ENCODE assay signal across 17 cellular contexts in genomic region chr3:49273825-49274532, GRCh38. TPM values are rescaled to one million over a fixed set of nuclear protein-coding genes. Genes with fewer than 3 reads are reported as not detected.
DNase-seq lines count a peak whose midpoint lies in the region; ATAC-seq and TF ChIP-seq lines count a peak whose summit lies in the region.
"Had no signal": no experiment of that assay in that cellular context is flagged by ENCODE, and none has a peak within 500 bp of the region (broad histone marks: within the 10 kb centered on the region; RNA-seq: fewer than 3 reads in every experiment).

No MANE protein-coding gene starts in this region.

- CTCF ChIA-PET in activated CD8-positive, alpha-beta T cell treated with anti-CD3 and anti-CD28 coated beads for 36 hours (lab: Charles Lee) = interaction anchor here (0.8 kb wide), 1 partner anchor 102 kb away, joined by 4 read pairs; the partner anchor contains the start of gene KLHDC8B
- CTCF ChIA-PET in activated CD8-positive, alpha-beta T cell treated with anti-CD3 and anti-CD28 coated beads, Interleukin-2, amount 10 ng/mL, durations not matched to agents 7 days and 5 days (lab: Charles Lee) = no interaction called here

- intact Hi-C loops in activated CD8-positive, alpha-beta T cell treated with anti-CD3 and anti-CD28 coated beads for 36 hours (cut with micrococcal nuclease) = no loop called here

- no peak overlapping the region for H3K4me3 Mint-ChIP-seq in activated CD8-positive, alpha-beta T cell treated with anti-CD3 and anti-CD28 coated beads for 36 hours
- no peak overlapping the region for H3K4me3 Mint-ChIP-seq in activated CD8-positive, alpha-beta T cell treated with anti-CD3 and anti-CD28 coated beads, Interleukin-2, amount 10 ng/mL, durations not matched to agents 7 days and 5 days
- no peak overlapping the region for H3K4me3 Mint-ChIP-seq in activated naive CD8-positive, alpha-beta T cell
- H3K4me3 Mint-ChIP-seq in T-helper 2 cell treated with Interferon-gamma antibody and Interleukin-4, amounts not matched to agents 5 μg/mL and 100 μg/mL, for 36 hours = no peak overlapping the region

- H3K9me2 ChIP-seq in Karpas-422 (replicated peaks; ENCODE audit: insufficient read depth, low read length) = no peaks in the 10 kb centered on the region

- H3K9me3 ChIP-seq in Karpas-422 (ENCODE audit: low read length) = no peaks in the 10 kb centered on the region
- no peaks in the 10 kb centered on the region for H3K9me3 ChIP-seq in gastroesophageal sphincter

- no peaks in the 10 kb centered on the region for H3K9me3 Mint-ChIP-seq in activated CD8-positive, alpha-beta T cell treated with anti-CD3 and anti-CD28 coated beads for 36 hours
- H3K9me3 Mint-ChIP-seq in activated CD8-positive, alpha-beta T cell treated with anti-CD3 and anti-CD28 coated beads, Interleukin-2, amount 10 ng/mL, durations not matched to agents 7 days and 5 days (ENCODE audit: insufficient read depth) = no peaks in the 10 kb centered on the region
- no peaks in the 10 kb centered on the region for H3K9me3 Mint-ChIP-seq in activated naive CD8-positive, alpha-beta T cell (ENCODE audit: low read depth)
- no peaks in the 10 kb centered on the region for H3K9me3 Mint-ChIP-seq in T-helper 2 cell treated with Interferon-gamma antibody and Interleukin-4, amounts not matched to agents 5 μg/mL and 100 μg/mL, for 36 hours

- H3K79me2 ChIP-seq in Karpas-422 (ENCODE audit: low read length) = no peaks in the 10 kb centered on the region; the same call in none of the 2 replicates

- H2AFZ ChIP-seq in Karpas-422 (ENCODE audit: low read length) = no peak overlapping the region
- H2AFZ ChIP-seq: GM23248 had no signal

- no peak overlapping the region for H3K4me2 ChIP-seq in Karpas-422 (ENCODE audit: low read depth, low read length, poor library complexity, severe bottlenecking)

- peaks cover 27% of the 10 kb centered on the region for H3K36me3 Mint-ChIP-seq in activated CD8-positive, alpha-beta T cell treated with anti-CD3 and anti-CD28 coated beads for 36 hours (ENCODE audit: low read depth)
- peaks cover 49% of the 10 kb centered on the region for H3K36me3 Mint-ChIP-seq in activated CD8-positive, alpha-beta T cell treated with anti-CD3 and anti-CD28 coated beads, Interleukin-2, amount 10 ng/mL, durations not matched to agents 7 days and 5 days (ENCODE audit: low read depth)
- peaks cover 4% of the 10 kb centered on the region for H3K36me3 Mint-ChIP-seq in activated naive CD8-positive, alpha-beta T cell
- H3K36me3 Mint-ChIP-seq in T-helper 2 cell treated with Interferon-gamma antibody and Interleukin-4, amounts not matched to agents 5 μg/mL and 100 μg/mL, for 36 hours (ENCODE audit: low read depth) = peaks cover 24% of the 10 kb centered on the region

- TF ChIP-seq POLR2A in gastroesophageal sphincter (IDR thresholded peaks at IDR 0.05) = no peak

- ATAC-seq in activated CD8-positive, alpha-beta T cell treated with anti-CD3 and anti-CD28 coated beads for 36 hours = peak; percentile 40
- ATAC-seq in activated CD8-positive, alpha-beta T cell treated with anti-CD3 and anti-CD28 coated beads, Interleukin-2, amount 10 ng/mL, durations not matched to agents 7 days and 5 days = no peak
- no peak for ATAC-seq in gastroesophageal sphincter
- ATAC-seq: HCT116 had no signal

- H3K9ac ChIP-seq in Karpas-422 (ENCODE audit: low read length) = no peak overlapping the region
- H3K9ac ChIP-seq: GM23248 had no signal

- no peak for TF ChIP-seq CTCF in activated CD8-positive, alpha-beta T cell treated with anti-CD3 and anti-CD28 coated beads for 36 hours (IDR thresholded peaks at IDR 0.05)
- TF ChIP-seq CTCF in gastroesophageal sphincter (IDR thresholded peaks at IDR 0.05) = no peak

- no peaks in the 10 kb centered on the region for H3K27me3 Mint-ChIP-seq in activated CD8-positive, alpha-beta T cell treated with anti-CD3 and anti-CD28 coated beads for 36 hours
- H3K27me3 Mint-ChIP-seq in activated CD8-positive, alpha-beta T cell treated with anti-CD3 and anti-CD28 coated beads, Interleukin-2, amount 10 ng/mL, durations not matched to agents 7 days and 5 days (ENCODE audit: low read depth) = no peaks in the 10 kb centered on the region
- no peaks in the 10 kb centered on the region for H3K27me3 Mint-ChIP-seq in activated naive CD8-positive, alpha-beta T cell
- no peaks in the 10 kb centered on the region for H3K27me3 Mint-ChIP-seq in T-helper 2 cell treated with Interferon-gamma antibody and Interleukin-4, amounts not matched to agents 5 μg/mL and 100 μg/mL, for 36 hours (ENCODE audit: low read depth)

- no peaks in the 10 kb centered on the region for H3K27me3 ChIP-seq in Karpas-422 (ENCODE audit: low read length)
- H3K27me3 ChIP-seq in gastroesophageal sphincter = no peaks in the 10 kb centered on the region

- peaks cover 30% of the 10 kb centered on the region for H3K4me1 Mint-ChIP-seq in activated CD8-positive, alpha-beta T cell treated with anti-CD3 and anti-CD28 coated beads for 36 hours (ENCODE audit: low read depth)
- H3K4me1 Mint-ChIP-seq in activated CD8-positive, alpha-beta T cell treated with anti-CD3 and anti-CD28 coated beads, Interleukin-2, amount 10 ng/mL, durations not matched to agents 7 days and 5 days (ENCODE audit: low read depth) = peaks cover 32% of the 10 kb centered on the region
- H3K4me1 Mint-ChIP-seq in activated naive CD8-positive, alpha-beta T cell (ENCODE audit: low read depth) = peaks cover 31% of the 10 kb centered on the region
- peaks cover 21% of the 10 kb centered on the region for H3K4me1 Mint-ChIP-seq in T-helper 2 cell treated with Interferon-gamma antibody and Interleukin-4, amounts not matched to agents 5 μg/mL and 100 μg/mL, for 36 hours (ENCODE audit: low read depth)

- WGBS in gastroesophageal sphincter (ENCODE audit: low coverage in 1 of 2), 2 donors = 90 to 96% methylated on average over 6 to 11 of the region's 11 CpGs

- TF ChIP-seq EP300 in gastroesophageal sphincter (IDR thresholded peaks at IDR 0.05) = no peak

- POLR2A ChIA-PET in activated CD8-positive, alpha-beta T cell treated with anti-CD3 and anti-CD28 coated beads for 36 hours (lab: Charles Lee) = no interaction called here
- POLR2A ChIA-PET in activated CD8-positive, alpha-beta T cell treated with anti-CD3 and anti-CD28 coated beads, Interleukin-2, amount 10 ng/mL, durations not matched to agents 7 days and 5 days (lab: Charles Lee) = no interaction called here

- no peak overlapping the region for H3K27ac Mint-ChIP-seq in activated CD8-positive, alpha-beta T cell treated with anti-CD3 and anti-CD28 coated beads for 36 hours
- H3K27ac Mint-ChIP-seq in activated CD8-positive, alpha-beta T cell treated with anti-CD3 and anti-CD28 coated beads, Interleukin-2, amount 10 ng/mL, durations not matched to agents 7 days and 5 days = no peak overlapping the region
- peak overlapping the region; percentile 34 for H3K27ac Mint-ChIP-seq in activated naive CD8-positive, alpha-beta T cell
- H3K27ac Mint-ChIP-seq in T-helper 2 cell treated with Interferon-gamma antibody and Interleukin-4, amounts not matched to agents 5 μg/mL and 100 μg/mL, for 36 hours = no peak overlapping the region

- no peak for DNase-seq in activated CD8-positive, alpha-beta T cell treated with anti-CD3 and anti-CD28 coated beads for 36 hours
- DNase-seq in activated CD8-positive, alpha-beta T cell treated with anti-CD3 and anti-CD28 coated beads, Interleukin-2, amount 10 ng/mL, durations not matched to agents 7 days and 5 days = no peak
- DNase-seq in Karpas-422 (peak; percentile 40), iris pigment epithelial cell (ENCODE audit: low read depth) (peak; percentile 61)
- DNase-seq in T-helper 2 cell treated with Interferon-gamma antibody and Interleukin-4, amounts not matched to agents 5 μg/mL and 100 μg/mL, for 36 hours (ENCODE audit: low spot score) = no peak
- DNase-seq: GF-D8, GM23248, KBM-7, NCI-H1436 treated with DMSO at 0.1 percent for 48 hours, NCI-H2029 treated with DMSO at 0.1 percent for 48 hours, NCI-H2171 treated with DMSO at 0.1 percent for 48 hours, NCI-H748 treated with DMSO at 0.1 percent for 48 hours, OCI-M1 had no signal

- H3K27ac ChIP-seq in Karpas-422 (ENCODE audit: low read length) (no peak overlapping the region), gastroesophageal sphincter (peak overlapping the region in 1 of 4 donors; percentile 2)
- H3K27ac ChIP-seq: C4-2B, GM23248 had no signal

- no peaks in the 10 kb centered on the region for H4K20me1 ChIP-seq in Karpas-422 (ENCODE audit: insufficient read depth, low read depth, low read length)

- no peaks in the 10 kb centered on the region for H3K36me3 ChIP-seq in Karpas-422 (ENCODE audit: insufficient read depth, low read length)
- peaks cover 0 to 12% of the 10 kb centered on the region in 2 donors for H3K36me3 ChIP-seq in gastroesophageal sphincter

- H3K4me3 ChIP-seq in Karpas-422 (ENCODE audit: low read length) (no peak overlapping the region), gastroesophageal sphincter (no peak overlapping the region)
- H3K4me3 ChIP-seq: GM23248 had no signal

- H3K4me1 ChIP-seq in Karpas-422 (ENCODE audit: low read length) (peaks cover 22% of the 10 kb centered on the region), gastroesophageal sphincter (peaks cover 6 to 50% (median 11%) of the 10 kb centered on the region in 3 donors)

RNA-seq across cellular contexts. Expression of gene C3orf62, which starts 3.1 kb away (rescaled TPM):
- 1 to 10 TPM; 3.4 to 3.7 TPM for total RNA-seq in activated CD8-positive, alpha-beta T cell treated with anti-CD3 and anti-CD28 coated beads for 36 hours
- 10 to 100 TPM; 10.4 to 11.1 TPM for total RNA-seq in activated CD8-positive, alpha-beta T cell treated with anti-CD3 and anti-CD28 coated beads, Interleukin-2, amount 10 ng/mL, durations not matched to agents 7 days and 5 days
- total RNA-seq in Karpas-422 (2014; rRNA removed; shearing (Covaris generic); ENCODE audit: low replicate concordance) = 1.6 and 3.6 TPM in 2 replicates
- 10 to 100 TPM in 1 of 4 donors, 1 to 10 TPM in 3; 3.5 to 14.9 (median 4.2) TPM for total RNA-seq in gastroesophageal sphincter

Comparison
In these comparisons a context has a peak if more than half of its experiments do, and no peak if none do; other contexts are left out.
1. DNase-seq: peak in Karpas-422 (single experiment) and iris pigment epithelial cell (single experiment); none in activated CD8-positive, alpha-beta T cell treated with anti-CD3 and anti-CD28 coated beads for 36 hours (single experiment), activated CD8-positive, alpha-beta T cell treated with anti-CD3 and anti-CD28 coated beads, Interleukin-2, amount 10 ng/mL, durations not matched to agents 7 days and 5 days (single experiment) and T-helper 2 cell treated with Interferon-gamma antibody and Interleukin-4, amounts not matched to agents 5 μg/mL and 100 μg/mL, for 36 hours (single experiment).